In genomic region chr14:93736378-93737014, GRCh38 we compare ENCODE assay signal across 2 cellular contexts.
TF ChIP-seq lines count a peak whose summit lies in the region.

No MANE protein-coding gene starts in this region.

TF ChIP-seq in GM23338, 12 proteins besides CTCF, POLR2A, EP300 and RAD21 (continued from another document):
- no peak for TF ChIP-seq ETS1 (IDR thresholded peaks at IDR 0.05)

TF ChIP-seq in HepG2, 621 proteins besides CTCF, POLR2A, EP300 and RAD21 (continues in another document):
- TF ChIP-seq PATZ1 (CRISPR knock-in tag; IDR thresholded peaks at IDR 0.05) (peak; percentile 56; the same call in 1 of the 2 replicates), FOXA1 (IDR thresholded peaks at IDR 0.05) (no peak), FOXA1 (CRISPR knock-in tag; IDR thresholded peaks at IDR 0.05) (no peak), HNRNPL (IDR thresholded peaks at IDR 0.05; ENCODE audit: low read depth, low read length) (0 out of 2 replicates have a peak, but pooled peaks have one; percentile 52), WIZ (CRISPR knock-in tag; IDR thresholded peaks at IDR 0.05) (no peak), HOXA5 (CRISPR knock-in tag; IDR thresholded peaks at IDR 0.05) (no peak), ZBTB3 (CRISPR knock-in tag; IDR thresholded peaks at IDR 0.05; ENCODE audit: borderline replicate concordance, low read depth) (no peak), ZNF256 (CRISPR knock-in tag; conservative IDR thresholded peaks at IDR 0.05) (no peak), ATF2 (CRISPR knock-in tag; IDR thresholded peaks at IDR 0.05) (no peak), KDM4B (CRISPR knock-in tag; IDR thresholded peaks at IDR 0.05) (no peak), KDM3A (CRISPR knock-in tag; IDR thresholded peaks at IDR 0.05; ENCODE audit: low read depth) (no peak), MYPOP (CRISPR knock-in tag; IDR thresholded peaks at IDR 0.05) (peak; percentile 52; the same call in 1 of the 2 replicates), MTERF4 (CRISPR knock-in tag; IDR thresholded peaks at IDR 0.05) (no peak), KMT2A (CRISPR knock-in tag; IDR thresholded peaks at IDR 0.05) (no peak), ZNF792 (CRISPR knock-in tag; IDR thresholded peaks at IDR 0.05) (no peak), XRCC5 (optimal IDR thresholded peaks at IDR 0.05; ENCODE audit: low read length) (peak; percentile 34), PHB2 (IDR thresholded peaks at IDR 0.05; ENCODE audit: partially characterized antibody) (no peak), ISX (CRISPR knock-in tag; conservative IDR thresholded peaks at IDR 0.05) (no peak), ATF6 (CRISPR knock-in tag; conservative IDR thresholded peaks at IDR 0.05) (no peak), RFXANK (CRISPR knock-in tag; IDR thresholded peaks at IDR 0.05) (no peak), HES4 (CRISPR knock-in tag; IDR thresholded peaks at IDR 0.05; ENCODE audit: borderline replicate concordance) (no peak), PAF1 (CRISPR knock-in tag; IDR thresholded peaks at IDR 0.05) (no peak), TBX2 (CRISPR knock-in tag; IDR thresholded peaks at IDR 0.05; ENCODE audit: borderline replicate concordance) (no peak), RNF219 (CRISPR knock-in tag; IDR thresholded peaks at IDR 0.05) (no peak), ZNF260 (CRISPR knock-in tag; IDR thresholded peaks at IDR 0.05; ENCODE audit: borderline replicate concordance, low read depth) (no peak), NFKB2 (CRISPR knock-in tag; IDR thresholded peaks at IDR 0.05; ENCODE audit: borderline replicate concordance) (no peak), CSRNP2 (CRISPR knock-in tag; conservative IDR thresholded peaks at IDR 0.05; ENCODE audit: low read depth) (no peak), PITX1 (CRISPR knock-in tag; IDR thresholded peaks at IDR 0.05) (no peak), ZBTB38 (CRISPR knock-in tag; IDR thresholded peaks at IDR 0.05) (no peak), NFRKB (IDR thresholded peaks at IDR 0.05) (no peak), HNF4A (CRISPR knock-in tag; IDR thresholded peaks at IDR 0.05) (no peak), SOX5 (CRISPR knock-in tag; IDR thresholded peaks at IDR 0.05; ENCODE audit: borderline replicate concordance) (no peak), KIAA2018 (CRISPR knock-in tag; IDR thresholded peaks at IDR 0.05; ENCODE audit: borderline replicate concordance) (no peak), ZNF7 (CRISPR knock-in tag; IDR thresholded peaks at IDR 0.05) (no peak), MEF2D (CRISPR knock-in tag; IDR thresholded peaks at IDR 0.05) (no peak), ATF3 (CRISPR knock-in tag; IDR thresholded peaks at IDR 0.05) (no peak), STAG1 (CRISPR knock-in tag; IDR thresholded peaks at IDR 0.05) (peak; percentile 79), KMT2B (CRISPR knock-in tag; IDR thresholded peaks at IDR 0.05) (no peak), TOE1 (CRISPR knock-in tag; IDR thresholded peaks at IDR 0.05) (no peak), BATF2 (CRISPR knock-in tag; IDR thresholded peaks at IDR 0.05) (no peak), ELK4 (CRISPR knock-in tag; IDR thresholded peaks at IDR 0.05; ENCODE audit: borderline replicate concordance) (no peak)
